In genomic region chr3:113825090-113825489, GRCh38 we compare ENCODE assay signal across 8 cellular contexts. TPM values are rescaled to one million over a fixed set of nuclear protein-coding genes. Genes with fewer than 3 reads are reported as not detected.
DNase-seq lines count a peak whose midpoint lies in the region; ATAC-seq and TF ChIP-seq lines count a peak whose summit lies in the region.

No MANE protein-coding gene starts in this region.

- H3K4me3 ChIP-seq in GM06990 (replicated peaks; ENCODE audit: low read depth, low read length): no peak overlapping the region
- H3K4me3 ChIP-seq in spleen: no peak overlapping the region

- H3K9me3 ChIP-seq in spleen: no peaks in the 10 kb centered on the region

- intact Hi-C loops in spleen (cut with DNase I; ENCODE audit: low total_unique reads): no loop called here

- peaks cover 0 to 26% (median 12%) of the 10 kb centered on the region in 6 donors for H3K4me1 ChIP-seq in spleen

- H3K27me3 ChIP-seq in GM06990 (replicated peaks; ENCODE audit: control insufficient read depth, insufficient read depth, low read length) (no peaks in the 10 kb centered on the region), spleen (replicated peaks in 1 of 7) (no peaks in the 10 kb centered on the region)

- DNase-seq in GM06990 (ENCODE audit: extremely low read depth, insufficient read length) (peak; percentile 69), fibroblast of peridontal ligament (ENCODE audit: extremely low read depth) (peak; percentile 5), substantia nigra (lab: John Stamatoyannopoulos, UW) (no peak), spleen (no peak), medulla oblongata (ENCODE audit: extremely low spot score) (no peak), caudate nucleus (lab: John Stamatoyannopoulos, UW) (no peak)

- H3K36me3 ChIP-seq in GM06990 (ENCODE audit: control insufficient read depth, insufficient read depth, low read length): no peaks in the 10 kb centered on the region
- no peaks in the 10 kb centered on the region for H3K36me3 ChIP-seq in spleen

- ATAC-seq in GM21515 (IDR thresholded peaks at IDR 0.05; ENCODE audit: unreplicated experiment) (peak; percentile 80), HG03571 (IDR thresholded peaks at IDR 0.05; ENCODE audit: unreplicated experiment) (peak; percentile 60)

- TF ChIP-seq CTCF in GM06990 (IDR thresholded peaks at IDR 0.05; ENCODE audit: insufficient read depth, low read length, poor library complexity, severe bottlenecking) (peak; percentile 31), spleen (IDR thresholded peaks at IDR 0.05 in 8 of 11, conservative IDR thresholded peaks at IDR 0.05 in 3 of 11) (peak in 1 of 11 experiments; percentile 9)

- no peak for TF ChIP-seq POLR2A in spleen (IDR thresholded peaks at IDR 0.05)

- H3K27ac ChIP-seq in substantia nigra (ENCODE audit: low read depth, low read length, poor library complexity, severe bottlenecking) (no peak overlapping the region), spleen (peak overlapping the region in 1 of 8 donors; percentile 50), caudate nucleus (ENCODE audit: low read depth, low read length) (no peak overlapping the region)

- 65 to 81% (median 77%) methylated on average over 2 of the region's 2 CpGs for WGBS in spleen, 5 donors

RNA-seq across cellular contexts. Expression of gene GRAMD1C, which starts 13.5 kb away (rescaled TPM):
- total RNA-seq in spleen: 10 to 100 TPM in 2 of 7 donors, 1 to 10 TPM in 5; 3.0 to 14.2 (median 5.3) TPM
- 1 to 10 TPM; 2.6 to 5.1 (median 2.9) TPM for polyA plus RNA-seq in spleen

Comparison
In these comparisons a context has a peak if more than half of its experiments do, and no peak if none do; other contexts are left out.
1. DNase-seq: peak in GM06990 (single experiment) and fibroblast of peridontal ligament (single experiment); none in substantia nigra (0 of 49), spleen (single experiment), medulla oblongata (single experiment) and caudate nucleus (0 of 61).